21 cellular contexts compared by ENCODE assay signal in genomic region chr6:149078383-149078782, GRCh38.
"Had no signal": no experiment of that assay in that cellular context is flagged by ENCODE, and none has a peak within 500 bp of the region (broad histone marks: within the 10 kb centered on the region; RNA-seq: fewer than 3 reads in every experiment).

No MANE protein-coding gene starts in this region.

- H3K9me3 ChIP-seq: gastrocnemius medialis, spleen, thoracic aorta had no signal

- H3K27ac ChIP-seq: gastrocnemius medialis had no signal

- DNase-seq: activated CD4-positive, alpha-beta T cell treated with anti-CD3 and anti-CD28 coated beads for 1 hour; activated CD4-positive, alpha-beta T cell treated with anti-CD3 and anti-CD28 coated beads, Interleukin-2, amount 50 U/mL, for 4 hours; activated gamma-delta T cell; activated naive CD4-positive, alpha-beta T cell treated with anti-CD3 and anti-CD28 coated beads, Interleukin-2, amount 50 U/mL, for 16 hours; activated naive CD8-positive, alpha-beta T cell treated with anti-CD3 and anti-CD28 coated beads, Interleukin-2, amount 50 U/mL, for 24 hours; activated T-cell treated with anti-CD3 and anti-CD28 coated beads, Interleukin-2, amount 50 U/mL, for 48 hours; anterior cingulate cortex; dermis blood vessel endothelial cell; effector memory CD4-positive, alpha-beta T cell; gastrocnemius medialis; head of caudate nucleus; midbrain; natural killer cell; retina; spleen; stimulated activated CD4-positive, alpha-beta T cell treated with anti-CD3 and anti-CD28 coated beads, Interleukin-4, amount 100 ng/mL, for 1 hour; stimulated activated naive CD4-positive, alpha-beta T cell; T-cell had no signal

- H3K4me3 Mint-ChIP-seq: activated naive CD8-positive, alpha-beta T cell treated with anti-CD3 and anti-CD28 coated beads, Interleukin-2, amount 50 U/mL, for 24 hours; brain; natural killer cell; T-cell had no signal

- H3K27me3 Mint-ChIP-seq: activated naive CD8-positive, alpha-beta T cell treated with anti-CD3 and anti-CD28 coated beads, Interleukin-2, amount 50 U/mL, for 24 hours; brain; T-cell had no signal

- H3K9me3 Mint-ChIP-seq: activated naive CD8-positive, alpha-beta T cell treated with anti-CD3 and anti-CD28 coated beads, Interleukin-2, amount 50 U/mL, for 24 hours; brain; natural killer cell; T-cell had no signal

- H3K36me3 Mint-ChIP-seq: brain, natural killer cell had no signal

- H3K4me1 ChIP-seq: gastrocnemius medialis had no signal

- H3K27me3 ChIP-seq: gastrocnemius medialis, spleen had no signal

- H3K36me3 ChIP-seq: gastrocnemius medialis, thoracic aorta had no signal

- H3K27ac Mint-ChIP-seq: activated naive CD8-positive, alpha-beta T cell treated with anti-CD3 and anti-CD28 coated beads, Interleukin-2, amount 50 U/mL, for 24 hours; natural killer cell; progenitor cell of endocrine pancreas; T-cell had no signal

- H3K4me3 ChIP-seq: gastrocnemius medialis, spleen, thoracic aorta had no signal

- ATAC-seq: activated naive CD8-positive, alpha-beta T cell treated with anti-CD3 and anti-CD28 coated beads, Interleukin-2, amount 50 U/mL, for 24 hours; gastrocnemius medialis; natural killer cell; T-cell had no signal
